8 cellular contexts compared by ENCODE assay signal in the genomic region with DNA sequence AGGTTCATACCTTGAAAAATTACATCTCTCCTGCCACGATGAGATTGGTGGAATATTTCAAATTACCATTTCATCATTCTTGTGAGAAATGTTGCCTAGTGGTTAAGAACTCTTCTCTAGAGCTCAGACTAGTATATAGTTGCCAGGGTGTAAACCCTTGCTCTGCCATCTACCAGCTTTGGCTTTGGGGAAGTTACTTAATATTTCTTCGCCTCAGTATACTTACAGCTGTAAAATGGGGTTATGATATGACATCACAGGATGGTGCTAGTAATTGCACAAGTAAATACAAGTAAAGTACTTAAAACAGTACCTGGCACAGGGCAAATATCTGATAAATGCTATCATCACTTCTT. TPM values are rescaled to one million over a fixed set of nuclear protein-coding genes. Genes with fewer than 3 reads are reported as not detected.
DNase-seq lines count a peak whose midpoint lies in the region; ATAC-seq, FAIRE-seq and TF ChIP-seq lines count a peak whose summit lies in the region.

No MANE protein-coding gene starts in this region.

- no peaks in the 10 kb centered on the region for H3K36me3 ChIP-seq in breast epithelium

- H3K9me3 ChIP-seq in breast epithelium: no peaks in the 10 kb centered on the region

- H3K36me3 Mint-ChIP-seq in mesothelial cell of epicardium: no peaks in the 10 kb centered on the region

- peaks cover 48% of the 10 kb centered on the region for H3K4me1 Mint-ChIP-seq in mesothelial cell of epicardium

- TF ChIP-seq CTCF in NB4 (IDR thresholded peaks at IDR 0.05; ENCODE audit: low read depth, low read length): no peak
- no peak for TF ChIP-seq CTCF in breast epithelium (IDR thresholded peaks at IDR 0.05)
- no peak for TF ChIP-seq CTCF in mesothelial cell of epicardium (IDR thresholded peaks at IDR 0.05; ENCODE audit: unreplicated experiment)

- ATAC-seq in HG03139 (IDR thresholded peaks at IDR 0.05; ENCODE audit: unreplicated experiment): no peak

- peak overlapping the region; percentile 97 to 99 for H3K27ac ChIP-seq in breast epithelium

- peak overlapping the region; percentile 97 for H3K27ac Mint-ChIP-seq in mesothelial cell of epicardium

- FAIRE-seq in HTR-8/SVneo (lab: Jason Lieb, UNC): no peak

- TF ChIP-seq POLR2A in NB4 (IDR thresholded peaks at IDR 0.05; ENCODE audit: extremely low read depth, insufficient read length) (no peak), breast epithelium (IDR thresholded peaks at IDR 0.05) (no peak)

- H3K27me3 Mint-ChIP-seq in mesothelial cell of epicardium (ENCODE audit: low read depth): no peaks in the 10 kb centered on the region

- H3K4me1 ChIP-seq in breast epithelium: no peaks in the 10 kb centered on the region

- in situ Hi-C loops in G401 (cut with HindIII; ENCODE audit: low sequenced_read_pairs): no loop called here

- no peaks in the 10 kb centered on the region for H3K9me3 Mint-ChIP-seq in mesothelial cell of epicardium

- peak overlapping the region; percentile 87 for H3K4me3 ChIP-seq in NB4 (ENCODE audit: low read depth, low read length)
- peak overlapping the region; percentile 84 to 97 (median 94) for H3K4me3 ChIP-seq in breast epithelium

- H3K27me3 ChIP-seq in breast epithelium: no peaks in the 10 kb centered on the region

- peak; percentile 16 for DNase-seq in NCI-H2227 (lab: John Stamatoyannopoulos, UW; ENCODE audit: unreplicated experiment)
- no peak for DNase-seq in NCI-H2227 treated with DMSO at 0.1 percent for 48 hours (lab: John Stamatoyannopoulos, UW)
- DNase-seq in NB4 (ENCODE audit: low read depth): peak; percentile 77
- no peak for DNase-seq in breast epithelium (ENCODE audit: low spot score in 2 of 2)
- DNase-seq in mesothelial cell of epicardium (ENCODE audit: low spot score in 2 of 2, unreplicated experiment in 2 of 2): no peak
- no peak for DNase-seq in G401 (ENCODE audit: low spot score)
- DNase-seq in HTR-8/SVneo (ENCODE audit: insufficient read length, low spot score): no peak

- intact Hi-C loops in breast epithelium (cut with DNase I; ENCODE audit: low total_unique reads): no loop called here

- H3K4me3 Mint-ChIP-seq in mesothelial cell of epicardium: peak overlapping the region; percentile 99

RNA-seq across cellular contexts. Expression of gene SPOPL, which starts 1.5 kb away (rescaled TPM):
- 10 to 100 TPM; 25.3 to 71.4 (median 49.2) TPM for total RNA-seq in breast epithelium
- total RNA-seq in mesothelial cell of epicardium: 28.7 to 31.0 TPM (median 28.8 TPM) in 3 replicates
- total RNA-seq in G401 (2014; rRNA removed; shearing (Covaris generic)): 6.0 and 6.4 TPM in 2 replicates

Comparison
In these comparisons a context has a peak if more than half of its experiments do, and no peak if none do; other contexts are left out.
1. DNase-seq: peak in NCI-H2227 (single experiment) and NB4 (single experiment); none in NCI-H2227 treated with DMSO at 0.1 percent for 48 hours (single experiment), breast epithelium (0 of 2), mesothelial cell of epicardium (0 of 2), G401 (single experiment) and HTR-8/SVneo (single experiment).